ENCODE assay signal across 9 cellular contexts in genomic region chr1:178282949-178283367, GRCh38.
A peak's percentile ranks its signal among the peaks of the same experiment; 100 is the strongest.
DNase-seq lines count a peak whose midpoint lies in the region; ATAC-seq, FAIRE-seq and TF ChIP-seq lines count a peak whose summit lies in the region.
"Had no signal": no experiment of that assay in that cellular context is flagged by ENCODE, and none has a peak within 500 bp of the region (broad histone marks: within the 10 kb centered on the region; RNA-seq: fewer than 3 reads in every experiment).

No MANE protein-coding gene starts in this region.

- FAIRE-seq in D721Med (lab: Jason Lieb, UNC): peak; percentile 86

- CTCF ChIA-PET in activated CD8-positive, alpha-beta T cell treated with anti-CD3 and anti-CD28 coated beads, Interleukin-2, amount 10 ng/mL, durations not matched to agents 7 days and 5 days (lab: Charles Lee): interaction anchor here (0.6 to 1.3 kb wide), 2 partner anchors 22 to 27 kb away, joined by 3 to 6 read pairs; no protein-coding TSS in a partner anchor
- CTCF ChIA-PET in Calu3 (lab: Charles Lee): interaction anchor here (0.6 to 2.5 kb wide), 5 partner anchors 93 to 1477 kb away, joined by 3 to 12 read pairs (median 3); partner anchors contain the start of gene RASAL2

- H3K27me3 Mint-ChIP-seq in activated CD8-positive, alpha-beta T cell treated with anti-CD3 and anti-CD28 coated beads, Interleukin-2, amount 10 ng/mL, durations not matched to agents 7 days and 5 days (ENCODE audit: low read depth): no peaks in the 10 kb centered on the region
- H3K27me3 Mint-ChIP-seq in Calu3 (ENCODE audit: unreplicated experiment): no peaks in the 10 kb centered on the region
- H3K27me3 Mint-ChIP-seq: dendritic cell treated with granulocyte-macrophage colony-stimulating factor and Interleukin-4, amounts not matched to agents 40 ng/mL and 50 ng/mL, for 4 days had no signal

- H3K36me3 Mint-ChIP-seq in stimulated activated effector memory CD8-positive, alpha-beta T cell treated with anti-CD3 and anti-CD28 coated beads, Interleukin-12 subunit alpha, Interleukin-12 subunit beta, amount 100 ng/mL, for 72 hours: no peaks in the 10 kb centered on the region
- H3K36me3 Mint-ChIP-seq in activated CD8-positive, alpha-beta T cell treated with anti-CD3 and anti-CD28 coated beads, Interleukin-2, amount 10 ng/mL, durations not matched to agents 7 days and 5 days (ENCODE audit: low read depth): no peaks in the 10 kb centered on the region
- H3K36me3 Mint-ChIP-seq in Calu3 (ENCODE audit: insufficient read depth, unreplicated experiment): no peaks in the 10 kb centered on the region

- no peak overlapping the region for H3K27ac Mint-ChIP-seq in stimulated activated effector memory CD8-positive, alpha-beta T cell treated with anti-CD3 and anti-CD28 coated beads, Interleukin-12 subunit alpha, Interleukin-12 subunit beta, amount 100 ng/mL, for 72 hours
- no peak overlapping the region for H3K27ac Mint-ChIP-seq in activated CD8-positive, alpha-beta T cell treated with anti-CD3 and anti-CD28 coated beads, Interleukin-2, amount 10 ng/mL, durations not matched to agents 7 days and 5 days
- no peak overlapping the region for H3K27ac Mint-ChIP-seq in Calu3 (ENCODE audit: unreplicated experiment)

- DNase-seq in D721Med (ENCODE audit: insufficient read length, low spot score) (no peak), NB4 (ENCODE audit: low read depth) (peak; percentile 75), breast epithelium (ENCODE audit: low spot score in 2 of 2) (no peak), medulla oblongata (ENCODE audit: extremely low spot score) (peak; percentile 57), mucosa of gallbladder (ENCODE audit: low spot score) (no peak), Calu3 (no peak)
- DNase-seq in stimulated activated effector memory CD8-positive, alpha-beta T cell treated with anti-CD3 and anti-CD28 coated beads, Interleukin-12 subunit alpha, Interleukin-12 subunit beta, amount 100 ng/mL, for 72 hours (ENCODE audit: low spot score in 2 of 2): no peak
- DNase-seq in activated CD8-positive, alpha-beta T cell treated with anti-CD3 and anti-CD28 coated beads, Interleukin-2, amount 10 ng/mL, durations not matched to agents 7 days and 5 days: no peak

- TF ChIP-seq POLR2A in NB4 (IDR thresholded peaks at IDR 0.05; ENCODE audit: extremely low read depth, insufficient read length) (no peak), breast epithelium (IDR thresholded peaks at IDR 0.05) (no peak)

- TF ChIP-seq CTCF in D721Med (IDR thresholded peaks at IDR 0.05; ENCODE audit: insufficient read depth, missing control alignments) (peak; percentile 70), NB4 (IDR thresholded peaks at IDR 0.05; ENCODE audit: low read depth, low read length) (peak; percentile 12), breast epithelium (IDR thresholded peaks at IDR 0.05) (peak in 2 of 3 donors; percentile 21 to 34), Calu3 (IDR thresholded peaks at IDR 0.05; ENCODE audit: unreplicated experiment) (no peak)

- POLR2A ChIA-PET in activated CD8-positive, alpha-beta T cell treated with anti-CD3 and anti-CD28 coated beads, Interleukin-2, amount 10 ng/mL, durations not matched to agents 7 days and 5 days (lab: Charles Lee): no interaction called here

- BruUV-seq in Calu3 (replicated peaks; lab: Mats Ljungman, UMichigan): no TSS peak

- no peaks in the 10 kb centered on the region for H3K4me1 Mint-ChIP-seq in stimulated activated effector memory CD8-positive, alpha-beta T cell treated with anti-CD3 and anti-CD28 coated beads, Interleukin-12 subunit alpha, Interleukin-12 subunit beta, amount 100 ng/mL, for 72 hours
- no peaks in the 10 kb centered on the region for H3K4me1 Mint-ChIP-seq in activated CD8-positive, alpha-beta T cell treated with anti-CD3 and anti-CD28 coated beads, Interleukin-2, amount 10 ng/mL, durations not matched to agents 7 days and 5 days (ENCODE audit: low read depth)
- peaks cover 39% of the 10 kb centered on the region for H3K4me1 Mint-ChIP-seq in Calu3 (ENCODE audit: low read depth, unreplicated experiment)

- no peak overlapping the region for H3K4me3 Mint-ChIP-seq in stimulated activated effector memory CD8-positive, alpha-beta T cell treated with anti-CD3 and anti-CD28 coated beads, Interleukin-12 subunit alpha, Interleukin-12 subunit beta, amount 100 ng/mL, for 72 hours
- H3K4me3 Mint-ChIP-seq in activated CD8-positive, alpha-beta T cell treated with anti-CD3 and anti-CD28 coated beads, Interleukin-2, amount 10 ng/mL, durations not matched to agents 7 days and 5 days: no peak overlapping the region
- H3K4me3 Mint-ChIP-seq in Calu3 (ENCODE audit: low read depth, unreplicated experiment): no peak overlapping the region
- H3K4me3 Mint-ChIP-seq: dendritic cell treated with granulocyte-macrophage colony-stimulating factor and Interleukin-4, amounts not matched to agents 40 ng/mL and 50 ng/mL, for 4 days had no signal

- H3K27me3 ChIP-seq in breast epithelium: no peaks in the 10 kb centered on the region

- H3K4me3 ChIP-seq in NB4 (ENCODE audit: low read depth, low read length) (peak overlapping the region; percentile 57), breast epithelium (no peak overlapping the region)

- no peak overlapping the region for H3K27ac ChIP-seq in breast epithelium

- H3K4me1 ChIP-seq in breast epithelium: no peaks in the 10 kb centered on the region

- H3K9me3 ChIP-seq in breast epithelium: peaks cover 0 to 4% of the 10 kb centered on the region in 2 donors

- H3K9me3 Mint-ChIP-seq in stimulated activated effector memory CD8-positive, alpha-beta T cell treated with anti-CD3 and anti-CD28 coated beads, Interleukin-12 subunit alpha, Interleukin-12 subunit beta, amount 100 ng/mL, for 72 hours: peaks cover 6% of the 10 kb centered on the region
- H3K9me3 Mint-ChIP-seq in activated CD8-positive, alpha-beta T cell treated with anti-CD3 and anti-CD28 coated beads, Interleukin-2, amount 10 ng/mL, durations not matched to agents 7 days and 5 days (ENCODE audit: insufficient read depth): no peaks in the 10 kb centered on the region
- H3K9me3 Mint-ChIP-seq in Calu3 (ENCODE audit: low read depth, unreplicated experiment): no peaks in the 10 kb centered on the region
- H3K9me3 Mint-ChIP-seq: dendritic cell treated with granulocyte-macrophage colony-stimulating factor and Interleukin-4, amounts not matched to agents 40 ng/mL and 50 ng/mL, for 4 days had no signal

- H3K36me3 ChIP-seq in breast epithelium: no peaks in the 10 kb centered on the region

- intact Hi-C loops in breast epithelium (cut with DNase I; ENCODE audit: low total_unique reads) (no loop called here), Calu3 (cut with micrococcal nuclease; ENCODE audit: unreplicated experiment) (loop anchor here (1.0 to 2.0 kb wide), 5 partner anchors 90 to 335 kb away; no protein-coding TSS in a partner anchor)

- ATAC-seq in stimulated activated effector memory CD8-positive, alpha-beta T cell treated with anti-CD3 and anti-CD28 coated beads, Interleukin-12 subunit alpha, Interleukin-12 subunit beta, amount 100 ng/mL, for 72 hours: no peak
- ATAC-seq in activated CD8-positive, alpha-beta T cell treated with anti-CD3 and anti-CD28 coated beads, Interleukin-2, amount 10 ng/mL, durations not matched to agents 7 days and 5 days: no peak

Comparison
In these comparisons a context has a peak if more than half of its experiments do, and no peak if none do; other contexts are left out.
1. DNase-seq: peak in NB4 (single experiment) and medulla oblongata (single experiment); none in D721Med (single experiment), breast epithelium (0 of 2), stimulated activated effector memory CD8-positive, alpha-beta T cell treated with anti-CD3 and anti-CD28 coated beads, Interleukin-12 subunit alpha, Interleukin-12 subunit beta, amount 100 ng/mL, for 72 hours (0 of 2), mucosa of gallbladder (single experiment), activated CD8-positive, alpha-beta T cell treated with anti-CD3 and anti-CD28 coated beads, Interleukin-2, amount 10 ng/mL, durations not matched to agents 7 days and 5 days (single experiment) and Calu3 (single experiment).